1 cellular context compared by ENCODE assay signal in genomic region chr1:61184714-61185106, GRCh38.
TF ChIP-seq lines count a peak whose summit lies in the region.

No MANE protein-coding gene starts in this region.

TF ChIP-seq in GM23338, 12 proteins besides CTCF, POLR2A, EP300 and RAD21 (continued from another document):
- TF ChIP-seq ZNF462 (CRISPR knock-in tag; IDR thresholded peaks at IDR 0.05) (no peak), STAT1 (IDR thresholded peaks at IDR 0.05; ENCODE audit: unreplicated experiment) (no peak), CREB1 (CRISPR knock-in tag; IDR thresholded peaks at IDR 0.05; ENCODE audit: low read depth) (no peak)
